Comparison of ENCODE assay signal across 19 cellular contexts in genomic region chr12:68589194-68589593, GRCh38.
"Had no signal": no experiment of that assay in that cellular context is flagged by ENCODE, and none has a peak within 500 bp of the region (broad histone marks: within the 10 kb centered on the region; RNA-seq: fewer than 3 reads in every experiment).

No MANE protein-coding gene starts in this region.

- DNase-seq: activated CD4-positive, CD25-positive, alpha-beta regulatory T cell; activated T-cell treated with anti-CD3 and anti-CD28 coated beads, Interleukin-2, amount 50 U/mL, for 24 hours; aorta; brain microvascular endothelial cell; central memory CD4-positive, alpha-beta T cell; colonic mucosa; endodermal cell; foreskin keratinocyte; glutamatergic neuron; hippocampal formation; islet precursor cell; left colon; nephron progenitor cell; occipital lobe; SK-N-SH; stimulated activated CD8-positive, alpha-beta memory T cell treated with anti-CD3 and anti-CD28 coated beads, Interleukin-4, amount 100 ng/mL, for 48 hours had no signal

- H3K27ac ChIP-seq: brain microvascular endothelial cell, colonic mucosa, epithelial cell of prostate, foreskin keratinocyte had no signal

- H3K4me3 Mint-ChIP-seq: activated T-cell treated with anti-CD3 and anti-CD28 coated beads, Interleukin-2, amount 50 U/mL, for 24 hours; endodermal cell; nephron progenitor cell had no signal

- H3K4me3 ChIP-seq: colonic mucosa, lung had no signal

- H3K27me3 Mint-ChIP-seq: activated T-cell treated with anti-CD3 and anti-CD28 coated beads, Interleukin-2, amount 50 U/mL, for 24 hours had no signal

- H3K36me3 ChIP-seq: brain microvascular endothelial cell, colonic mucosa had no signal

- H3K9ac ChIP-seq: SK-N-SH had no signal

- ATAC-seq: foreskin keratinocyte, left colon had no signal

- H3K27me3 ChIP-seq: brain microvascular endothelial cell, colonic mucosa, foreskin keratinocyte had no signal

- H3K27ac Mint-ChIP-seq: activated T-cell treated with anti-CD3 and anti-CD28 coated beads, Interleukin-2, amount 50 U/mL, for 24 hours; activated T-helper 2 cell treated with anti-CD3 and anti-CD28 coated beads, Interferon-gamma antibody, Interleukin-2, Interleukin-4, amounts not matched to agents 10 μg/mL and 5 μg/mL and 100 μg/mL, durations not matched to agents 14 hours and 24 hours and 36 hours; endodermal cell; nephron progenitor cell had no signal

- H3K4me1 ChIP-seq: colonic mucosa had no signal

- H3K9me3 ChIP-seq: colonic mucosa, SK-N-SH had no signal

- H3K4me2 ChIP-seq: SK-N-SH had no signal
